Comparison of ENCODE assay signal across 1 cellular context in the genomic region with DNA sequence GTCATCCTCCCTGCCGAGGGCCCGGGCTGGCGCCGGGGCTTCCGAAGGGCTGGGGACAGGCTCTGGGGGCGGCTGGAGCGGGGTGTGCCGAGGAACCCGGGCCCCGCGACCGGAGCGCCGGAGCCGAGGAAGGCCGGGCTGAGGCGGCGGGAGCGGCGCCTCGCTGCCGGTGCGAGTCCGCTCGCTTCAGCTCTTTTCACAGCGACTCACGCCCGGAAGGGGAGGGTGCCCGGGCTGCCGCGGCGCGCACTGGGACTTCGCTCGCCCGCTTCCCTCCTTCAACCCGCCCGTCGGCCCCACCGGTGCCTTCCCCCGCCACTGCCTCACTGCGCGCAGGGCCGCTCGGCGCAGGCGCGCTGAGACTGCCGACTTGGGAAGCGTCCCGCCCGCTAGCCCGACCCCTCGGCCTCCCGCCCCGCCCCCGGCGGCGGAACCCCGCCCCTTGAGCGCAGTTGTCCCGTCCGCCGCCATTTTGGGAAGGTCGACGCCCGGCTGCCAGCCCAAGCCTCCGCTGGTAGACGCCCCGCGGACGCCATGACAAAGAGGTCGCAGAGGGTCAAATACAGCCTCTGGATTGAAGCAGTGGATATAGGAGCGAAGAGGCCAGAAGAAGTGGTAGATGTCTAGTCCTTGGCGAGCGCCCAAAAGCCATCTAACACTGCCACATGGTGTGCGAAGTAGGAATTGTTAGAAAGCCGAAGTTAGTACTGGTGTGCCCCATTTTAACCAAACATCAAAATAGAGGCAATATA.
TF ChIP-seq lines count a peak whose summit lies in the region.

Gene UBE2G1, minus strand, starts transcription at position 364 of the 752 bp plus-strand sequence. Its CDS starts 359 bp downstream, at position 5.

TF ChIP-seq in HepG2, 621 proteins besides CTCF, POLR2A, EP300 and RAD21 (continued from another document and continues in another):
- TF ChIP-seq, protein P1, sequence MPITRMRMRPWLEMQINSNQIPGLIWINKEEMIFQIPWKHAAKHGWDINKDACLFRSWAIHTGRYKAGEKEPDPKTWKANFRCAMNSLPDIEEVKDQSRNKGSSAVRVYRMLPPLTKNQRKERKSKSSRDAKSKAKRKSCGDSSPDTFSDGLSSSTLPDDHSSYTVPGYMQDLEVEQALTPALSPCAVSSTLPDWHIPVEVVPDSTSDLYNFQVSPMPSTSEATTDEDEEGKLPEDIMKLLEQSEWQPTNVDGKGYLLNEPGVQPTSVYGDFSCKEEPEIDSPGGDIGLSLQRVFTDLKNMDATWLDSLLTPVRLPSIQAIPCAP (CRISPR knock-in tag; IDR thresholded peaks at IDR 0.05; ENCODE audit: low read depth): no peak
- TF ChIP-seq THAP11 (CRISPR knock-in tag; IDR thresholded peaks at IDR 0.05): peak; percentile 62
- TF ChIP-seq MTA3 (CRISPR knock-in tag; IDR thresholded peaks at IDR 0.05): no peak
- TF ChIP-seq ZNF510 (CRISPR knock-in tag; IDR thresholded peaks at IDR 0.05; ENCODE audit: low read depth): 0 out of 2 replicates have a peak, but pooled peaks have one; percentile 39
- TF ChIP-seq SAP130 (CRISPR knock-in tag; IDR thresholded peaks at IDR 0.05; ENCODE audit: low read depth): peak; percentile 85
- peak; percentile 77; the same call in 1 of the 2 replicates for TF ChIP-seq ISX (CRISPR knock-in tag; conservative IDR thresholded peaks at IDR 0.05)
- TF ChIP-seq ZNF724P (CRISPR knock-in tag; IDR thresholded peaks at IDR 0.05; ENCODE audit: borderline replicate concordance): 0 out of 2 replicates have a peak, but pooled peaks have one; percentile 60
- no peak for TF ChIP-seq ARNT (IDR thresholded peaks at IDR 0.05)
- no peak; the same call in 1 of the 2 replicates for TF ChIP-seq ZNF761 (CRISPR knock-in tag; conservative IDR thresholded peaks at IDR 0.05)
- TF ChIP-seq ZNF367 (CRISPR knock-in tag; IDR thresholded peaks at IDR 0.05; ENCODE audit: borderline replicate concordance): no peak
- peak; percentile 56 for TF ChIP-seq HDAC1 (CRISPR knock-in tag; IDR thresholded peaks at IDR 0.05)
- peak; percentile 42; the same call in 1 of the 2 replicates for TF ChIP-seq GATAD2A (CRISPR knock-in tag; IDR thresholded peaks at IDR 0.05)
- TF ChIP-seq, protein P2, sequence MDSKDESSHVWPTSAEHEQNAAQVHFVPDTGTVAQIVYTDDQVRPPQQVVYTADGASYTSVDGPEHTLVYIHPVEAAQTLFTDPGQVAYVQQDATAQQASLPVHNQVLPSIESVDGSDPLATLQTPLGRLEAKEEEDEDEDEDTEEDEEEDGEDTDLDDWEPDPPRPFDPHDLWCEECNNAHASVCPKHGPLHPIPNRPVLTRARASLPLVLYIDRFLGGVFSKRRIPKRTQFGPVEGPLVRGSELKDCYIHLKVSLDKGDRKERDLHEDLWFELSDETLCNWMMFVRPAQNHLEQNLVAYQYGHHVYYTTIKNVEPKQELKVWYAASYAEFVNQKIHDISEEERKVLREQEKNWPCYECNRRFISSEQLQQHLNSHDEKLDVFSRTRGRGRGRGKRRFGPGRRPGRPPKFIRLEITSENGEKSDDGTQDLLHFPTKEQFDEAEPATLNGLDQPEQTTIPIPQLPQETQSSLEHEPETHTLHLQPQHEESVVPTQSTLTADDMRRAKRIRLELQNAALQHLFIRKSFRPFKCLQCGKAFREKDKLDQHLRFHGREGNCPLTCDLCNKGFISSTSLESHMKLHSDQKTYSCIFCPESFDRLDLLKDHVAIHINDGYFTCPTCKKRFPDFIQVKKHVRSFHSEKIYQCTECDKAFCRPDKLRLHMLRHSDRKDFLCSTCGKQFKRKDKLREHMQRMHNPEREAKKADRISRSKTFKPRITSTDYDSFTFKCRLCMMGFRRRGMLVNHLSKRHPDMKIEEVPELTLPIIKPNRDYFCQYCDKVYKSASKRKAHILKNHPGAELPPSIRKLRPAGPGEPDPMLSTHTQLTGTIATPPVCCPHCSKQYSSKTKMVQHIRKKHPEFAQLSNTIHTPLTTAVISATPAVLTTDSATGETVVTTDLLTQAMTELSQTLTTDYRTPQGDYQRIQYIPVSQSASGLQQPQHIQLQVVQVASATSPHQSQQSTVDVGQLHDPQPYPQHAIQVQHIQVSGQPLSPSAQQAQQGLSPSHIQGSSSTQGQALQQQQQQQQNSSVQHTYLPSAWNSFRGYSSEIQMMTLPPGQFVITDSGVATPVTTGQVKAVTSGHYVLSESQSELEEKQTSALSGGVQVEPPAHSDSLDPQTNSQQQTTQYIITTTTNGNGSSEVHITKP (CRISPR knock-in tag; IDR thresholded peaks at IDR 0.05; ENCODE audit: low read depth): peak; percentile 79; the same call in 1 of the 2 replicates
- 0 out of 2 replicates have a peak, but pooled peaks have one; percentile 46 for TF ChIP-seq POGZ (CRISPR knock-in tag; IDR thresholded peaks at IDR 0.05)
- no peak for TF ChIP-seq RORA (CRISPR knock-in tag; IDR thresholded peaks at IDR 0.05)
- TF ChIP-seq ZNF709 (CRISPR knock-in tag; IDR thresholded peaks at IDR 0.05): peak; percentile 45; the same call in 1 of the 2 replicates
- TF ChIP-seq RFXAP (CRISPR knock-in tag; IDR thresholded peaks at IDR 0.05; ENCODE audit: borderline replicate concordance): peak; percentile 65; the same call in 1 of the 2 replicates
- TF ChIP-seq HOMEZ (CRISPR knock-in tag; IDR thresholded peaks at IDR 0.05; ENCODE audit: low read depth): peak; percentile 40; the same call in 1 of the 2 replicates
- TF ChIP-seq ZNF276 (CRISPR knock-in tag; IDR thresholded peaks at IDR 0.05; ENCODE audit: low read depth): no peak
- no peak for TF ChIP-seq STAT5B (CRISPR knock-in tag; IDR thresholded peaks at IDR 0.05)
- TF ChIP-seq ZNF672 (CRISPR knock-in tag; IDR thresholded peaks at IDR 0.05): no peak
- no peak for TF ChIP-seq ZNF468 (CRISPR knock-in tag; IDR thresholded peaks at IDR 0.05)
- TF ChIP-seq, protein P3, sequence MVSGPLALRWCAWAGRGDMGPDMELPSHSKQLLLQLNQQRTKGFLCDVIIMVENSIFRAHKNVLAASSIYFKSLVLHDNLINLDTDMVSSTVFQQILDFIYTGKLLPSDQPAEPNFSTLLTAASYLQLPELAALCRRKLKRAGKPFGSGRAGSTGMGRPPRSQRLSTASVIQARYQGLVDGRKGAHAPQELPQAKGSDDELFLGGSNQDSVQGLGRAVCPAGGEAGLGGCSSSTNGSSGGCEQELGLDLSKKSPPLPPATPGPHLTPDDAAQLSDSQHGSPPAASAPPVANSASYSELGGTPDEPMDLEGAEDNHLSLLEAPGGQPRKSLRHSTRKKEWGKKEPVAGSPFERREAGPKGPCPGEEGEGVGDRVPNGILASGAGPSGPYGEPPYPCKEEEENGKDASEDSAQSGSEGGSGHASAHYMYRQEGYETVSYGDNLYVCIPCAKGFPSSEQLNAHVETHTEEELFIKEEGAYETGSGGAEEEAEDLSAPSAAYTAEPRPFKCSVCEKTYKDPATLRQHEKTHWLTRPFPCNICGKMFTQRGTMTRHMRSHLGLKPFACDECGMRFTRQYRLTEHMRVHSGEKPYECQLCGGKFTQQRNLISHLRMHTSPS (CRISPR knock-in tag; IDR thresholded peaks at IDR 0.05; ENCODE audit: low read depth): no peak
- no peak for TF ChIP-seq SIN3B (IDR thresholded peaks at IDR 0.05; ENCODE audit: low read length)
- TF ChIP-seq NBN (conservative IDR thresholded peaks at IDR 0.05): no peak
- no peak for TF ChIP-seq ZNF639 (CRISPR knock-in tag; conservative IDR thresholded peaks at IDR 0.05)
- TF ChIP-seq HNF4A (CRISPR knock-in tag; IDR thresholded peaks at IDR 0.05): no peak; the same call in 1 of the 2 replicates
- no peak for TF ChIP-seq SNAPC2 (CRISPR knock-in tag; IDR thresholded peaks at IDR 0.05)
- no peak for TF ChIP-seq KLF11 (CRISPR knock-in tag; IDR thresholded peaks at IDR 0.05)
- no peak for TF ChIP-seq HINFP (CRISPR knock-in tag; IDR thresholded peaks at IDR 0.05; ENCODE audit: low read depth)
- no peak for TF ChIP-seq NCOA1 (CRISPR knock-in tag; IDR thresholded peaks at IDR 0.05)
- 0 out of 2 replicates have a peak, but pooled peaks have one; percentile 6 for TF ChIP-seq TGIF2 (CRISPR knock-in tag; IDR thresholded peaks at IDR 0.05)
- TF ChIP-seq PHF8 (CRISPR knock-in tag; IDR thresholded peaks at IDR 0.05): peak; percentile 70
- TF ChIP-seq ELF4 (CRISPR knock-in tag; IDR thresholded peaks at IDR 0.05; ENCODE audit: borderline replicate concordance): no peak
- TF ChIP-seq ZNF777 (CRISPR knock-in tag; IDR thresholded peaks at IDR 0.05): no peak
- peak; percentile 35; the same call in 1 of the 2 replicates for TF ChIP-seq SP2 (CRISPR knock-in tag; IDR thresholded peaks at IDR 0.05)
- TF ChIP-seq KLF13 (CRISPR knock-in tag; IDR thresholded peaks at IDR 0.05): no peak
- no peak for TF ChIP-seq ZFP36L1 (CRISPR knock-in tag; IDR thresholded peaks at IDR 0.05)
- TF ChIP-seq, protein P4, sequence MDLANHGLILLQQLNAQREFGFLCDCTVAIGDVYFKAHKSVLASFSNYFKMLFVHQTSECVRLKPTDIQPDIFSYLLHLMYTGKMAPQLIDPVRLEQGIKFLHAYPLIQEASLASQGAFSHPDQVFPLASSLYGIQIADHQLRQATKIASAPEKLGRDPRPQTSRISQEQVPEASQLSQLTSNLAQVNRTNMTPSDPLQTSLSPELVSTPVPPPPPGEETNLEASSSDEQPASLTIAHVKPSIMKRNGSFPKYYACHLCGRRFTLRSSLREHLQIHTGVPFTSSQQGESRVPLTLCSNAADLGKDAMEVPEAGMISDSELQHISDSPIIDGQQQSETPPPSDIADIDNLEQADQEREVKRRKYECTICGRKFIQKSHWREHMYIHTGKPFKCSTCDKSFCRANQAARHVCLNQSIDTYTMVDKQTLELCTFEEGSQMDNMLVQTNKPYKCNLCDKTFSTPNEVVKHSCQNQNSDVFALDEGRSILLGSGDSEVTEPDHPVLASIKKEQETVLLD (CRISPR knock-in tag; IDR thresholded peaks at IDR 0.05; ENCODE audit: low read depth): 0 out of 2 replicates have a peak, but pooled peaks have one; percentile 54
- TF ChIP-seq NR2F6 (IDR thresholded peaks at IDR 0.05): no peak
- TF ChIP-seq NR2F6 (CRISPR knock-in tag; IDR thresholded peaks at IDR 0.05): peak; percentile 75
- no peak for TF ChIP-seq ZFP36L2 (CRISPR knock-in tag; IDR thresholded peaks at IDR 0.05)
- TF ChIP-seq, protein P5, sequence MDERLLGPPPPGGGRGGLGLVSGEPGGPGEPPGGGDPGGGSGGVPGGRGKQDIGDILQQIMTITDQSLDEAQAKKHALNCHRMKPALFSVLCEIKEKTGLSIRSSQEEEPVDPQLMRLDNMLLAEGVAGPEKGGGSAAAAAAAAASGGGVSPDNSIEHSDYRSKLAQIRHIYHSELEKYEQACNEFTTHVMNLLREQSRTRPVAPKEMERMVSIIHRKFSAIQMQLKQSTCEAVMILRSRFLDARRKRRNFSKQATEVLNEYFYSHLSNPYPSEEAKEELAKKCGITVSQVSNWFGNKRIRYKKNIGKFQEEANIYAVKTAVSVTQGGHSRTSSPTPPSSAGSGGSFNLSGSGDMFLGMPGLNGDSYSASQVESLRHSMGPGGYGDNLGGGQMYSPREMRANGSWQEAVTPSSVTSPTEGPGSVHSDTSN (CRISPR knock-in tag; IDR thresholded peaks at IDR 0.05): no peak
- TF ChIP-seq PHF20 (CRISPR knock-in tag; IDR thresholded peaks at IDR 0.05): peak; percentile 56
- TF ChIP-seq GZF1 (CRISPR knock-in tag; IDR thresholded peaks at IDR 0.05): no peak
- TF ChIP-seq SYNCRIP (IDR thresholded peaks at IDR 0.05; ENCODE audit: insufficient read depth, low read depth, low read length): no peak
- peak; percentile 79; the same call in 1 of the 2 replicates for TF ChIP-seq ZNF788 (CRISPR knock-in tag; IDR thresholded peaks at IDR 0.05; ENCODE audit: borderline replicate concordance)
- peak; percentile 40; the same call in 1 of the 2 replicates for TF ChIP-seq MXD4 (CRISPR knock-in tag; IDR thresholded peaks at IDR 0.05)
- no peak for TF ChIP-seq CHCHD3 (CRISPR knock-in tag; IDR thresholded peaks at IDR 0.05)
